Comparison of ENCODE assay signal across 8 cellular contexts in genomic region chr2:166516712-166517303, GRCh38. TPM values are rescaled to one million over a fixed set of nuclear protein-coding genes. Genes with fewer than 3 reads are reported as not detected.
DNase-seq lines count a peak whose midpoint lies in the region; ATAC-seq and TF ChIP-seq lines count a peak whose summit lies in the region.

No MANE protein-coding gene starts in this region.

- no peaks in the 10 kb centered on the region for H3K36me3 Mint-ChIP-seq in stimulated activated naive B cell treated with anti-CD40 and anti-IgM and Interleukin-4, amounts not matched to agents 10 μg/mL and 1 μg/mL and 100 μg/mL, for 72 hours

- WGBS in GM23248 (ENCODE audit: low coverage in 1 of 2, low lambda C conversion rate in 2 of 2, missing lambda C conversion rate in 2 of 2), 2 experiments: 0 to 3% methylated on average over 2 of the region's 2 CpGs

- H4K20me1 ChIP-seq in GM23248 (ENCODE audit: insufficient read depth): no peaks in the 10 kb centered on the region
- no peaks in the 10 kb centered on the region for H4K20me1 ChIP-seq in fibroblast of lung (ENCODE audit: control insufficient read depth, extremely low read depth, insufficient read depth, low read length)

- no peak overlapping the region for H3K4me3 Mint-ChIP-seq in stimulated activated naive B cell treated with anti-CD40 and anti-IgM and Interleukin-4, amounts not matched to agents 10 μg/mL and 1 μg/mL and 100 μg/mL, for 72 hours

- H3K27ac ChIP-seq in GM23248 (no peak overlapping the region), fibroblast of lung (ENCODE audit: insufficient read depth, low read length) (no peak overlapping the region)

- no peaks in the 10 kb centered on the region for H3K9me3 ChIP-seq in GM23248 (ENCODE audit: low read depth)
- no peaks in the 10 kb centered on the region for H3K9me3 ChIP-seq in fibroblast of lung (ENCODE audit: control insufficient read depth, insufficient read depth, low read depth, low read length)

- H3K4me1 Mint-ChIP-seq in stimulated activated naive B cell treated with anti-CD40 and anti-IgM and Interleukin-4, amounts not matched to agents 10 μg/mL and 1 μg/mL and 100 μg/mL, for 72 hours: no peaks in the 10 kb centered on the region

- H3K79me2 ChIP-seq in GM23248 (ENCODE audit: insufficient read depth): no peaks in the 10 kb centered on the region
- no peaks in the 10 kb centered on the region for H3K79me2 ChIP-seq in fibroblast of lung (ENCODE audit: control insufficient read depth, insufficient read depth, low read length)

- no peak for DNase-seq in AG09309 (ENCODE audit: low read depth)
- peak; percentile 48 for DNase-seq in GM23248
- DNase-seq in OCI-M1 (lab: John Stamatoyannopoulos, UW): peak; percentile 82
- peak; percentile 24 to 56 for DNase-seq in fibroblast of lung (ENCODE audit: low read depth in 2 of 2)
- no peak for DNase-seq in sciatic nerve (ENCODE audit: low spot score)
- no peak for DNase-seq in GM19238 (ENCODE audit: insufficient read length, low spot score)
- no peak for DNase-seq in stimulated activated naive B cell treated with anti-CD40 and anti-IgM and Interleukin-4, amounts not matched to agents 10 μg/mL and 1 μg/mL and 100 μg/mL, for 72 hours
- DNase-seq in GDM1 (lab: John Stamatoyannopoulos, UW): no peak

- no peak overlapping the region for H2AFZ ChIP-seq in GM23248
- no peak overlapping the region for H2AFZ ChIP-seq in fibroblast of lung (ENCODE audit: low read length)

- no peak overlapping the region for H3K9ac ChIP-seq in GM23248
- H3K9ac ChIP-seq in fibroblast of lung (ENCODE audit: insufficient read depth, low read length): no peak overlapping the region

- H3K36me3 ChIP-seq in GM23248 (ENCODE audit: low read depth) (no peaks in the 10 kb centered on the region), fibroblast of lung (ENCODE audit: control insufficient read depth, insufficient read depth, low read length) (no peaks in the 10 kb centered on the region)

- in situ Hi-C loops in GM23248 (cut with MboI): loop anchor here (10.0 kb wide), 1 partner anchor 332 kb away; no protein-coding TSS in a partner anchor

- H3K27ac Mint-ChIP-seq in stimulated activated naive B cell treated with anti-CD40 and anti-IgM and Interleukin-4, amounts not matched to agents 10 μg/mL and 1 μg/mL and 100 μg/mL, for 72 hours: no peak overlapping the region

- peak; percentile 57 for ATAC-seq in sciatic nerve
- no peak for ATAC-seq in stimulated activated naive B cell treated with anti-CD40 and anti-IgM and Interleukin-4, amounts not matched to agents 10 μg/mL and 1 μg/mL and 100 μg/mL, for 72 hours (replicated peaks)

- H3K27me3 ChIP-seq in GM23248 (replicated peaks; ENCODE audit: insufficient read depth) (no peaks in the 10 kb centered on the region), fibroblast of lung (ENCODE audit: control insufficient read depth, insufficient read depth, low read length) (no peaks in the 10 kb centered on the region)

- intact Hi-C loops in sciatic nerve (cut with DNase I): no loop called here

- H3K4me1 ChIP-seq in GM23248 (ENCODE audit: insufficient read depth): no peaks in the 10 kb centered on the region
- H3K4me1 ChIP-seq in fibroblast of lung (ENCODE audit: control insufficient read depth, extremely low read depth, insufficient read depth, low read length): no peaks in the 10 kb centered on the region

- H3F3A ChIP-seq in GM23248 (ENCODE audit: insufficient read depth): no peaks in the 10 kb centered on the region

- H3K9me3 Mint-ChIP-seq in stimulated activated naive B cell treated with anti-CD40 and anti-IgM and Interleukin-4, amounts not matched to agents 10 μg/mL and 1 μg/mL and 100 μg/mL, for 72 hours: no peaks in the 10 kb centered on the region

- no peaks in the 10 kb centered on the region for H3K27me3 Mint-ChIP-seq in stimulated activated naive B cell treated with anti-CD40 and anti-IgM and Interleukin-4, amounts not matched to agents 10 μg/mL and 1 μg/mL and 100 μg/mL, for 72 hours

- H3K4me3 ChIP-seq in AG09309 (ENCODE audit: control insufficient read depth, low read depth, low read length) (no peak overlapping the region), GM23248 (no peak overlapping the region), fibroblast of lung (replicated peaks in 1 of 4; ENCODE audit: control extremely low read depth in 1 of 4, insufficient read depth in 1 of 4, low read depth in 3 of 4, low read length in 4 of 4) (no peak overlapping the region)

- TF ChIP-seq CTCF in AG09309 (IDR thresholded peaks at IDR 0.05; ENCODE audit: control insufficient read depth, insufficient read depth, low read depth, low read length, missing control alignments) (peak; percentile 53), fibroblast of lung (conservative IDR thresholded peaks at IDR 0.05 in 1 of 2, IDR thresholded peaks at IDR 0.05 in 1 of 2; ENCODE audit: low read depth in 1 of 2, low read length in 2 of 2) (peak; percentile 78 to 80)

- H3K4me2 ChIP-seq in GM23248 (ENCODE audit: unreplicated experiment): no peak overlapping the region
- H3K4me2 ChIP-seq in fibroblast of lung (ENCODE audit: extremely low read depth, insufficient read depth, low read length): no peak overlapping the region

- no peaks in the 10 kb centered on the region for H3K9me2 ChIP-seq in GM23248 (ENCODE audit: insufficient read depth)

RNA-seq across cellular contexts. Expression of gene SCN7A, which starts 22.8 kb away (rescaled TPM):
- total RNA-seq in GM23248 (2014; rRNA removed; shearing (Covaris generic)): not detected in 2 replicates
- not detected in 2 replicates for polyA plus RNA-seq in GM23248 (2016; fragmentation: Nextera tagmentation; extraction: Ambion mirVana)
- total RNA-seq in fibroblast of lung: 7.8 and 23.6 TPM in 2 replicates
- 3.9 and 8.9 TPM in 2 replicates for polyA plus RNA-seq in fibroblast of lung
- polyA plus RNA-seq in fibroblast of lung (2012): 2.0 and 4.6 TPM in 2 replicates
- polyA minus RNA-seq in fibroblast of lung (ENCODE audit: low replicate concordance): 0.63 and 0.78 TPM in 2 replicates
- 109 TPM for total RNA-seq in sciatic nerve

Comparison
In these comparisons a context has a peak if more than half of its experiments do, and no peak if none do; other contexts are left out.
1. DNase-seq: peak in GM23248 (single experiment), OCI-M1 (single experiment) and fibroblast of lung (2 of 2); none in AG09309 (single experiment), sciatic nerve (single experiment), GM19238 (single experiment), stimulated activated naive B cell treated with anti-CD40 and anti-IgM and Interleukin-4, amounts not matched to agents 10 μg/mL and 1 μg/mL and 100 μg/mL, for 72 hours (single experiment) and GDM1 (single experiment).